ENCODE assay signal across 8 cellular contexts in the genomic region with DNA sequence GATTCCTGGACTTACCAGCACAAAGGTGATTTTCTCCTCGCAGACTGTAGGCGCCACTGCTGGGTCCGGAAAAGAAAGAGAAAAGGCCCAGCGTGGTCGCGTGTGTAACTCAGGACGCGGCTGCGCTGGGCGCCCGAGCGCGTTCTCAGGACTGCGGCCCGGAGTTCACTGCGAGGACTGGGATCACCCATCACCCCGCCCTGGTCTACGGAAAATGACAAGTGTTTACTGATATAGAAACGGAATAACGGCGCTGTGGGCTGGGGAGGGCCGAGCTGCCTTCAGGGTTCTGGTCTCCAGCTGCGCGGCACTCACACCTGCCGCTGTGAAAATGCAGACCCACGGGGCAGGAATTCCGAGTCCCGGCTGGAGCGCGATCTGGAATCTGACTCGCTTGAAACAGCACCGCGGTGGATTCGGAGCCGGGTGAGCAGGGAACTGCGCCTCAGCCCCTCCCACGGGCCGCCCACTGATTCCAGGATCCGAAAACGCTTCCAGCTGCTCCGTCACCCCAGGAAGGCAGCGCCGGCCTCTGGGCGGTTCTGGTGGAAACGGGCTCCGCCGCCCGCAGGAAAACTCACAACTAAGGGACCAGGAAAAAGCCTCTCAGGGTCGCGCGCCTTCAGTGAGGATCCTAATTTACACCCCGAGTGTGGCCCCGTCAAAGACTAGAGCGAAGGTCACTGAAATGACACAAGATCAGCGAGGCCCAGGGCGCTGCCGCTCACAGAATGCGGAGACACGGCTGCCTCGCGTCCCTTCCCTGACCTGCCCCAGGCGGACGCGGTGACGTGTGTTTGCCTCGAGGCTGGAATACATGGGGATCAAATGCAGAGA. TPM values are rescaled to one million over a fixed set of nuclear protein-coding genes. Genes with fewer than 3 reads are reported as not detected.
DNase-seq lines count a peak whose midpoint lies in the region; ATAC-seq and TF ChIP-seq lines count a peak whose summit lies in the region.

No MANE protein-coding gene starts in this region.

- no peaks in the 10 kb centered on the region for H3F3A ChIP-seq in DOHH2 (ENCODE audit: control insufficient read depth, insufficient read depth)

- peak overlapping the region; percentile 82 for H3K4me3 Mint-ChIP-seq in activated CD4-positive, alpha-beta T cell treated with anti-CD3 and anti-CD28 coated beads, Interleukin-2, amount 10 ng/mL, durations not matched to agents 24 days and 14 days

- peaks cover 62% of the 10 kb centered on the region for H3K27me3 Mint-ChIP-seq in activated CD4-positive, alpha-beta T cell treated with anti-CD3 and anti-CD28 coated beads, Interleukin-2, amount 10 ng/mL, durations not matched to agents 24 days and 14 days

- peak overlapping the region; percentile 56 for H3K4me2 ChIP-seq in DOHH2 (ENCODE audit: low read length)

- no peaks in the 10 kb centered on the region for H3K9me2 ChIP-seq in DOHH2 (replicated peaks; ENCODE audit: control insufficient read depth, low read length)

- H3K36me3 ChIP-seq in DOHH2 (ENCODE audit: control insufficient read depth, low read length), result no peaks in the 10 kb centered on the region

- H3K27me3 ChIP-seq in DOHH2 (ENCODE audit: control insufficient read depth, low read length), result peaks cover 39% of the 10 kb centered on the region
- H3K27me3 ChIP-seq in layer of hippocampus (ENCODE audit: control insufficient read depth, insufficient read depth, low read length), result peaks cover 2% of the 10 kb centered on the region

- TF ChIP-seq CTCF in DOHH2 (IDR thresholded peaks at IDR 0.05; ENCODE audit: low read depth, low read length, poor library complexity, severe bottlenecking), result no peak

- DNase-seq in NCI-H2196 (lab: John Stamatoyannopoulos, UW; ENCODE audit: unreplicated experiment) (peak; percentile 68), cortex of kidney (lab: John Stamatoyannopoulos, UW) (peak; percentile 14)
- peak; percentile 88 for DNase-seq in activated CD4-positive, alpha-beta T cell treated with anti-CD3 and anti-CD28 coated beads, Interleukin-2, amount 10 ng/mL, durations not matched to agents 24 days and 14 days
- DNase-seq in stimulated activated CD4-positive, alpha-beta T cell treated with anti-CD3 and anti-CD28 coated beads, Interleukin-15, amount 100 ng/mL, for 48 hours (ENCODE audit: low read depth in 2 of 2), result peak; percentile 24 to 49
- no peak for DNase-seq in NK-92 treated with Interleukin-12 subunit alpha and Interleukin-12 subunit beta, amount 100 ng/mL, for 24 hours (lab: John Stamatoyannopoulos, UW)

- no peaks in the 10 kb centered on the region for H3K79me2 ChIP-seq in DOHH2 (ENCODE audit: control insufficient read depth, low read length)

- no peaks in the 10 kb centered on the region for H4K20me1 ChIP-seq in DOHH2 (ENCODE audit: control insufficient read depth, insufficient read depth, low read depth, low read length)

- peak; percentile 69 for ATAC-seq in HG02678 (IDR thresholded peaks at IDR 0.05; ENCODE audit: unreplicated experiment)

- H3K27ac ChIP-seq in DOHH2 (ENCODE audit: low read depth, low read length) (no peak overlapping the region), layer of hippocampus (ENCODE audit: low read depth, low read length) (peak overlapping the region; percentile 69)

- peaks cover 4% of the 10 kb centered on the region for H3K36me3 Mint-ChIP-seq in activated CD4-positive, alpha-beta T cell treated with anti-CD3 and anti-CD28 coated beads, Interleukin-2, amount 10 ng/mL, durations not matched to agents 24 days and 14 days (ENCODE audit: low read depth)

- intact Hi-C loops in activated CD4-positive, alpha-beta T cell treated with anti-CD3 and anti-CD28 coated beads, Interleukin-2, amount 10 ng/mL, durations not matched to agents 24 days and 14 days (cut with micrococcal nuclease), result loop anchor here (5.0 kb wide), 1 partner anchor 35 kb away; no protein-coding TSS in a partner anchor

- peak overlapping the region; percentile 43 for H3K4me3 ChIP-seq in DOHH2 (ENCODE audit: low read length)

- H3K9me3 Mint-ChIP-seq in activated CD4-positive, alpha-beta T cell treated with anti-CD3 and anti-CD28 coated beads, Interleukin-2, amount 10 ng/mL, durations not matched to agents 24 days and 14 days, result no peaks in the 10 kb centered on the region

- H3K9me3 ChIP-seq in DOHH2 (ENCODE audit: control insufficient read depth, insufficient read depth, low read length), result no peaks in the 10 kb centered on the region

- H3K4me1 ChIP-seq in DOHH2 (ENCODE audit: control insufficient read depth, low read length), result peaks cover 18% of the 10 kb centered on the region

- peak overlapping the region; percentile 63 for H3K27ac Mint-ChIP-seq in activated CD4-positive, alpha-beta T cell treated with anti-CD3 and anti-CD28 coated beads, Interleukin-2, amount 10 ng/mL, durations not matched to agents 24 days and 14 days

- H3K4me1 Mint-ChIP-seq in activated CD4-positive, alpha-beta T cell treated with anti-CD3 and anti-CD28 coated beads, Interleukin-2, amount 10 ng/mL, durations not matched to agents 24 days and 14 days, result peaks cover 34% of the 10 kb centered on the region

RNA-seq across cellular contexts. Expression of gene HLA-A, which starts 34.5 kb away (rescaled TPM):
- 1,449 and 1,452 TPM in 2 replicates for total RNA-seq in activated CD4-positive, alpha-beta T cell treated with anti-CD3 and anti-CD28 coated beads, Interleukin-2, amount 10 ng/mL, durations not matched to agents 24 days and 14 days
